2 cellular contexts compared by ENCODE assay signal in the genomic region with DNA sequence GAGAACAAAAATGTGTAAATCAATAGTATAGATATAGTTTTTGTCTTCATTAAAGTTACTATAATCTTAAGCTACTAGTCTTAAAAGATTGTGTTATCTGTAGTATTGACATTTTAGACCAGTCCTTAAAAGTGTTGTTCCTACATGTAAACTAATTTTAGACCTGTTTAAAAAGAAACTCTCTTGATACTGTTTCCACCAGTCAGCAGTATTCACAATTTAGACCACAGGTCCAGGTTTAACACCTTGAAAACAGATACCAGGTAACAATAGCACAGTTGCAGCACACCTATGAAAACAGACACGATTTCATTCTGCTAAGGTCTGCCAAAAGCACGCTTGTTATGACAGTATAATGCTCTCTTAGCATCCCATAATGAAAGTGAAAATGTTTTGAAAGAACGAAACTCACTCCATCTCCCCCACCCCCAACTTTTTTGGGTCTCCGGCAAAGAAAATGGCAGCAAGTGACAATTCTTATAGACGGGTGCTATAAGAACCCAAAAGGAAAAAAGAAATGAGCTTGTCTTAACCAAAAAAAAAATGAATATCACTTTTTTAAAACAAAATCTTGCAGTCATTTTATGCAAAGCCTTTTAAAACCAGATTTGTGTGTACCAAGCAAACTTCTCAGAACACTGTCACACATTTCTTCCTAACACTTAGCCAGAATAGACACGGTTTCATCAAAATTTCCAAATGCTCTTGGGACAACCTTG.
TF ChIP-seq lines count a peak whose summit lies in the region.

No MANE protein-coding gene starts in this region.

TF ChIP-seq in A549, 52 proteins besides CTCF, POLR2A, EP300 and RAD21:
- TF ChIP-seq JUN (IDR thresholded peaks at IDR 0.05) (no peak), SREBF2 (IDR thresholded peaks at IDR 0.05) (no peak), CBX8 (IDR thresholded peaks at IDR 0.05) (peak; percentile 75), RARB (CRISPR knock-in tag; IDR thresholded peaks at IDR 0.05) (no peak), MYC (IDR thresholded peaks at IDR 0.05; ENCODE audit: borderline replicate concordance, low read length) (no peak), MAFK (IDR thresholded peaks at IDR 0.05; ENCODE audit: partially characterized antibody) (peak; percentile 53), HEYL (CRISPR knock-in tag; IDR thresholded peaks at IDR 0.05) (no peak)
- TF ChIP-seq, protein P1, sequence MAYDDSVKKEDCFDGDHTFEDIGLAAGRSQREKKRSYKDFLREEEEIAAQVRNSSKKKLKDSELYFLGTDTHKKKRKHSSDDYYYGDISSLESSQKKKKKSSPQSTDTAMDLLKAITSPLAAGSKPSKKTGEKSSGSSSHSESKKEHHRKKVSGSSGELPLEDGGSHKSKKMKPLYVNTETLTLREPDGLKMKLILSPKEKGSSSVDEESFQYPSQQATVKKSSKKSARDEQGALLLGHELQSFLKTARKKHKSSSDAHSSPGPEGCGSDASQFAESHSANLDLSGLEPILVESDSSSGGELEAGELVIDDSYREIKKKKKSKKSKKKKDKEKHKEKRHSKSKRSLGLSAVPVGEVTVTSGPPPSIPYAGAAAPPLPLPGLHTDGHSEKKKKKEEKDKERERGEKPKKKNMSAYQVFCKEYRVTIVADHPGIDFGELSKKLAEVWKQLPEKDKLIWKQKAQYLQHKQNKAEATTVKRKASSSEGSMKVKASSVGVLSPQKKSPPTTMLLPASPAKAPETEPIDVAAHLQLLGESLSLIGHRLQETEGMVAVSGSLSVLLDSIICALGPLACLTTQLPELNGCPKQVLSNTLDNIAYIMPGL (CRISPR knock-in tag; IDR thresholded peaks at IDR 0.05; ENCODE audit: borderline replicate concordance) = no peak
- TF ChIP-seq, protein P2, sequence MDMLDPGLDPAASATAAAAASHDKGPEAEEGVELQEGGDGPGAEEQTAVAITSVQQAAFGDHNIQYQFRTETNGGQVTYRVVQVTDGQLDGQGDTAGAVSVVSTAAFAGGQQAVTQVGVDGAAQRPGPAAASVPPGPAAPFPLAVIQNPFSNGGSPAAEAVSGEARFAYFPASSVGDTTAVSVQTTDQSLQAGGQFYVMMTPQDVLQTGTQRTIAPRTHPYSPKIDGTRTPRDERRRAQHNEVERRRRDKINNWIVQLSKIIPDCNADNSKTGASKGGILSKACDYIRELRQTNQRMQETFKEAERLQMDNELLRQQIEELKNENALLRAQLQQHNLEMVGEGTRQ (IDR thresholded peaks at IDR 0.05) = no peak

TF ChIP-seq in HepG2, 621 proteins besides CTCF, POLR2A, EP300 and RAD21:
- TF ChIP-seq ARNTL (CRISPR knock-in tag; IDR thresholded peaks at IDR 0.05) (no peak), MAFF (IDR thresholded peaks at IDR 0.05; ENCODE audit: low read depth, low read length) (0 out of 2 replicates have a peak, but pooled peaks have one; percentile 31), MAFK (conservative IDR thresholded peaks at IDR 0.05 in 1 of 2, IDR thresholded peaks at IDR 0.05 in 1 of 2; ENCODE audit: low read length in 2 of 2) (peak; percentile 27 to 55; a peak in 1 of 4 replicates), RNF2 (conservative IDR thresholded peaks at IDR 0.05; ENCODE audit: low read depth) (0 out of 2 replicates have a peak, but pooled peaks have one; percentile 25)
